In genomic region chr22:39135092-39135896, GRCh38 we compare ENCODE assay signal across 10 cellular contexts. TPM values are rescaled to one million over a fixed set of nuclear protein-coding genes. Genes with fewer than 3 reads are reported as not detected.
DNase-seq lines count a peak whose midpoint lies in the region; ATAC-seq and TF ChIP-seq lines count a peak whose summit lies in the region.
"Had no signal": no experiment of that assay in that cellular context is flagged by ENCODE, and none has a peak within 500 bp of the region (broad histone marks: within the 10 kb centered on the region; RNA-seq: fewer than 3 reads in every experiment).

No MANE protein-coding gene starts in this region.

- TF ChIP-seq CTCF in activated CD8-positive, alpha-beta T cell treated with anti-CD3 and anti-CD28 coated beads for 36 hours (IDR thresholded peaks at IDR 0.05): peak; percentile 55
- TF ChIP-seq CTCF in retinal pigment epithelial cell (conservative IDR thresholded peaks at IDR 0.05; ENCODE audit: low read depth, low read length): peak; percentile 74

- POLR2A ChIA-PET in activated CD8-positive, alpha-beta T cell treated with anti-CD3 and anti-CD28 coated beads for 36 hours (lab: Charles Lee): interaction anchor here (1.1 kb wide), 1 partner anchor 11 kb away, joined by 3 read pairs; no protein-coding TSS in a partner anchor

- H3K27me3 Mint-ChIP-seq in activated CD8-positive, alpha-beta T cell treated with anti-CD3 and anti-CD28 coated beads for 36 hours: no peaks in the 10 kb centered on the region

- DNase-seq in ELR (ENCODE audit: low read depth) (peak; percentile 68), Kasumi-1 (lab: John Stamatoyannopoulos, UW) (peak; percentile 7 to 19), fibroblast of the conjunctiva (ENCODE audit: low read depth) (peak; percentile 13), retinal pigment epithelial cell (ENCODE audit: low read depth) (no peak), hypothalamus (lab: John Stamatoyannopoulos, UW) (no peak)
- DNase-seq in activated CD8-positive, alpha-beta T cell treated with anti-CD3 and anti-CD28 coated beads for 36 hours: peak; percentile 62

- H3K4me3 ChIP-seq in retinal pigment epithelial cell (ENCODE audit: low read length): no peak overlapping the region
- H3K4me3 ChIP-seq: Peyer's patch had no signal

- no peak overlapping the region for H3K27ac Mint-ChIP-seq in activated CD8-positive, alpha-beta T cell treated with anti-CD3 and anti-CD28 coated beads for 36 hours

- peak; percentile 90 for ATAC-seq in activated CD8-positive, alpha-beta T cell treated with anti-CD3 and anti-CD28 coated beads for 36 hours
- ATAC-seq in HG02763 (IDR thresholded peaks at IDR 0.05; ENCODE audit: unreplicated experiment) (no peak), GM21723 (IDR thresholded peaks at IDR 0.05; ENCODE audit: unreplicated experiment) (no peak)

- H3K4me3 Mint-ChIP-seq in activated CD8-positive, alpha-beta T cell treated with anti-CD3 and anti-CD28 coated beads for 36 hours: no peak overlapping the region

- H3K9me3 Mint-ChIP-seq in activated CD8-positive, alpha-beta T cell treated with anti-CD3 and anti-CD28 coated beads for 36 hours: no peaks in the 10 kb centered on the region

- intact Hi-C loops in activated CD8-positive, alpha-beta T cell treated with anti-CD3 and anti-CD28 coated beads for 36 hours (cut with micrococcal nuclease): no loop called here

- CTCF ChIA-PET in activated CD8-positive, alpha-beta T cell treated with anti-CD3 and anti-CD28 coated beads for 36 hours (lab: Charles Lee): interaction anchor here (0.7 to 2.7 kb wide), 15 partner anchors 10 to 264 kb away, joined by 3 to 16 read pairs (median 4); no protein-coding TSS in a partner anchor

- H3K4me1 Mint-ChIP-seq in activated CD8-positive, alpha-beta T cell treated with anti-CD3 and anti-CD28 coated beads for 36 hours (ENCODE audit: low read depth): peaks cover 4% of the 10 kb centered on the region

- peaks cover 2% of the 10 kb centered on the region for H3K36me3 Mint-ChIP-seq in activated CD8-positive, alpha-beta T cell treated with anti-CD3 and anti-CD28 coated beads for 36 hours (ENCODE audit: low read depth)

RNA-seq across cellular contexts. Expression of gene CBX7, which starts 17.2 kb away (rescaled TPM):
- total RNA-seq in activated CD8-positive, alpha-beta T cell treated with anti-CD3 and anti-CD28 coated beads for 36 hours: 10 to 100 TPM; 23.6 to 25.0 TPM

RNA-seq across cellular contexts. Expression of gene APOBEC3H, which starts 38.2 kb away (rescaled TPM):
- 1 to 10 TPM; 6.8 to 7.1 TPM for total RNA-seq in activated CD8-positive, alpha-beta T cell treated with anti-CD3 and anti-CD28 coated beads for 36 hours
- total RNA-seq: myocyte, Peyer's patch had no signal

RNA-seq across cellular contexts. Expression of gene APOBEC3G, which starts 58.2 kb away (rescaled TPM):
- total RNA-seq in activated CD8-positive, alpha-beta T cell treated with anti-CD3 and anti-CD28 coated beads for 36 hours: 10 to 100 TPM; 66.0 to 66.5 TPM

Comparison
In these comparisons a context has a peak if more than half of its experiments do, and no peak if none do; other contexts are left out.
1. DNase-seq: peak in ELR (single experiment), Kasumi-1 (2 of 2), activated CD8-positive, alpha-beta T cell treated with anti-CD3 and anti-CD28 coated beads for 36 hours (single experiment) and fibroblast of the conjunctiva (single experiment); none in retinal pigment epithelial cell (single experiment) and hypothalamus (0 of 51).